In genomic region chr16:1991588-1992474, GRCh38 we compare ENCODE assay signal across 2 cellular contexts.
TF ChIP-seq lines count a peak whose summit lies in the region.

No MANE protein-coding gene starts in this region.

TF ChIP-seq in GM23338, 12 proteins besides CTCF, POLR2A, EP300 and RAD21:
- no peak for TF ChIP-seq REST (IDR thresholded peaks at IDR 0.05; ENCODE audit: unreplicated experiment)
- no peak for TF ChIP-seq NANOG (IDR thresholded peaks at IDR 0.05; ENCODE audit: borderline replicate concordance)
- TF ChIP-seq EZH2 (IDR thresholded peaks at IDR 0.05; ENCODE audit: low read depth, unreplicated experiment): peak; percentile 22
- TF ChIP-seq CREB1 (CRISPR knock-in tag; IDR thresholded peaks at IDR 0.05; ENCODE audit: low read depth): peak; percentile 9; the same call in 1 of the 2 replicates
- no peak for TF ChIP-seq JUNB (IDR thresholded peaks at IDR 0.05; ENCODE audit: unreplicated experiment)
- TF ChIP-seq POLR2AphosphoS5 (IDR thresholded peaks at IDR 0.05; ENCODE audit: low read depth): no peak
- no peak for TF ChIP-seq ETS1 (IDR thresholded peaks at IDR 0.05)

TF ChIP-seq in endothelial cell of umbilical vein, 7 proteins besides CTCF, POLR2A, EP300 and RAD21:
- TF ChIP-seq EZH2 (IDR thresholded peaks at IDR 0.05; ENCODE audit: borderline replicate concordance, low read depth, low read length, severe bottlenecking) (no peak), MAX (IDR thresholded peaks at IDR 0.05; ENCODE audit: insufficient read depth, insufficient read length) (peak; percentile 72)
